In genomic region chr10:100912609-100913469, GRCh38 we compare ENCODE assay signal across 8 cellular contexts. TPM values are rescaled to one million over a fixed set of nuclear protein-coding genes. Genes with fewer than 3 reads are reported as not detected.
DNase-seq lines count a peak whose midpoint lies in the region; TF ChIP-seq lines count a peak whose summit lies in the region.

TSS of gene SLF2 (plus strand) at chr10:100912963. CDS start at chr10:100913111, 148 bp downstream.

- H3K9me3 ChIP-seq in effector memory CD4-positive, alpha-beta T cell (ENCODE audit: control insufficient read depth, low read length): no peaks in the 10 kb centered on the region

- peak within 1 kb of the TSS; percentile 82 for H3K27ac ChIP-seq in effector memory CD4-positive, alpha-beta T cell (ENCODE audit: insufficient read depth, low read length, poor library complexity, severe bottlenecking)

- H3K27me3 ChIP-seq in effector memory CD4-positive, alpha-beta T cell (replicated peaks; ENCODE audit: control insufficient read depth, insufficient read depth, low read length, poor library complexity, severe bottlenecking): no peaks in the 10 kb centered on the region

- TF ChIP-seq CTCF in GM20000 (IDR thresholded peaks at IDR 0.05; ENCODE audit: extremely low read depth, missing control alignments): no peak

- CTCF ChIA-PET in activated CD8-positive, alpha-beta memory T cell treated with anti-CD3 and anti-CD28 coated beads for 36 hours (lab: Charles Lee): interaction anchor here (0.6 to 1.6 kb wide), 3 partner anchors 16 to 102 kb away, joined by 3 to 8 read pairs (median 3); no protein-coding TSS in a partner anchor

- H3K36me3 ChIP-seq in effector memory CD4-positive, alpha-beta T cell (ENCODE audit: control insufficient read depth, insufficient read depth, low read length): peaks cover 18% of the 10 kb centered on the region

- DNase-seq in CMK (ENCODE audit: low read depth) (peak; percentile 95), GM20000 (ENCODE audit: low spot score) (peak; percentile 99), HT-29 (ENCODE audit: low spot score) (peak; percentile 97), NOMO-1 (lab: John Stamatoyannopoulos, UW; ENCODE audit: unreplicated experiment in 2 of 2) (peak; percentile 94 to 97), lung microvascular endothelial cell (ENCODE audit: low read depth in 2 of 2) (peak; percentile 99)
- DNase-seq in effector memory CD4-positive, alpha-beta T cell: peak; percentile 82 to 87 (median 85)
- peak; percentile 86 to 93 (median 90) for DNase-seq in stimulated activated CD4-positive, alpha-beta T cell treated with anti-CD3 and anti-CD28 coated beads, TNF-alpha, amount 100 ng/mL, for 48 hours (ENCODE audit: low read depth in 3 of 3)

- peaks cover 11% of the 10 kb centered on the region for H3K4me1 ChIP-seq in effector memory CD4-positive, alpha-beta T cell (ENCODE audit: control insufficient read depth, insufficient read depth, low read length, poor library complexity, severe bottlenecking)

- POLR2A ChIA-PET in activated CD8-positive, alpha-beta memory T cell treated with anti-CD3 and anti-CD28 coated beads for 36 hours (lab: Charles Lee): interaction anchor here (0.9 kb wide), 1 partner anchor 31 kb away, joined by 4 read pairs; no protein-coding TSS in a partner anchor

- H3K4me3 ChIP-seq in effector memory CD4-positive, alpha-beta T cell (ENCODE audit: insufficient read depth, low read depth, low read length, poor library complexity, severe bottlenecking): peak within 1 kb of the TSS; percentile 98

RNA-seq across cellular contexts. Expression of gene SLF2, which starts in this region (rescaled TPM):
- 15.7 and 19.4 TPM in 2 replicates for total RNA-seq in HT-29 (2014; rRNA removed; shearing (Covaris generic))
- total RNA-seq in activated CD8-positive, alpha-beta memory T cell treated with anti-CD3 and anti-CD28 coated beads for 36 hours: 10 to 100 TPM; 33.5 to 33.9 TPM
- total RNA-seq in lung microvascular endothelial cell: 13.1 and 21.2 TPM in 2 replicates

Comparison
In these comparisons a context has a peak if more than half of its experiments do, and no peak if none do; other contexts are left out.
1. Peak in every context shown above with its lines: DNase-seq, H3K4me3 ChIP-seq and H3K27ac ChIP-seq.